Comparison of ENCODE assay signal across 18 cellular contexts in the genomic region with DNA sequence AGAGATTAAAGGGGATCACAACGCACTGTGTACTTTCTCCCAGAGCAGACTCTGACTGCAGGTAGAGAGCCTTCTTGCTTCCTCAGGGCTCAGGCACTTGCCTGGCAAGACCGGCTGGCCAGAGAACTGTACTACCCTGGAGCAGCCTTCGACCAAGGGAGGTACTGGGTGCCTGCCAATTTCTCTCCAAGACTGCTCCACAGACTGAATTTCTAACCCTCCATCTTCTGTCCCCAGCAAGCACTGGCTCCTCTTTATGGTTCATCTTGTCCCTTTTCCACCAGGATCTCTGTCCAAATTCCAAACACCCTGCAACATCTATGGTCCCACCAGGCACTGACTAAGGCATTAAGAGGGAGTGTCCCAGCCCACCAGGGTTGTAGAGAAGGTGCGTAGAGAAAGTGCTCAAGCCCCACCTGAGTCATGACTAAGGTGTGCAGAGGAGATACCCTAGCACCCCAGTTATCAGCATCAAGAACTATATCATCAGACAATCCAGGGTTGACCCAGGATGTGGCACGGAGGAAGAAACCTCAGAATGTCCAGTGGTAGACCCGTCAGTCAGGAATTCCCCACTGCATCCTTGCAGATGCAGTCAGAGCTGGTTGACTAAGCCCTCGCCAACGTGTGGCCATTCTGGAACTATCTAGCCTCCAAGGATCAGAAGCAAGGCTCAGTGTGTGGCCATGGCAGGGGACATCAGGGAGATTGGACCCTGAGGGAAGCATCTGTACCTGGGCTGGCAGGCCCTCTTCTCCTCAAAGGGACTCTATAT.
A peak's percentile ranks its signal among the peaks of the same experiment; 100 is the strongest.
DNase-seq lines count a peak whose midpoint lies in the region; ATAC-seq and TF ChIP-seq lines count a peak whose summit lies in the region.
"Had no signal": no experiment of that assay in that cellular context is flagged by ENCODE, and none has a peak within 500 bp of the region (broad histone marks: within the 10 kb centered on the region; RNA-seq: fewer than 3 reads in every experiment).

No MANE protein-coding gene starts in this region.

- TF ChIP-seq CTCF in right atrium auricular region (IDR thresholded peaks at IDR 0.05), result no peak
- TF ChIP-seq CTCF in left ventricle myocardium inferior (IDR thresholded peaks at IDR 0.05; ENCODE audit: borderline replicate concordance), result no peak

- H3K4me3 ChIP-seq in right atrium auricular region (no peak overlapping the region), left ventricle myocardium inferior (no peak overlapping the region)
- H3K4me3 ChIP-seq: spleen had no signal

- no peaks in the 10 kb centered on the region for H3K27me3 ChIP-seq in right atrium auricular region
- no peaks in the 10 kb centered on the region for H3K27me3 ChIP-seq in left ventricle myocardium inferior (ENCODE audit: low read depth)
- H3K27me3 ChIP-seq: spleen had no signal

- H3K27ac ChIP-seq in right atrium auricular region, result no peak overlapping the region
- H3K27ac ChIP-seq in left ventricle myocardium inferior (replicated peaks), result no peak overlapping the region
- H3K27ac ChIP-seq: HL-60, spleen had no signal

- peaks cover 59% of the 10 kb centered on the region for H3K36me3 ChIP-seq in right atrium auricular region
- H3K36me3 ChIP-seq in left ventricle myocardium inferior, result peaks cover 74% of the 10 kb centered on the region

- ATAC-seq in GM19467 (IDR thresholded peaks at IDR 0.05; ENCODE audit: unreplicated experiment), result no peak
- ATAC-seq in GM21825 (IDR thresholded peaks at IDR 0.05; ENCODE audit: unreplicated experiment), result no peak
- ATAC-seq: esophagus mucosa, Right ventricle myocardium inferior had no signal

- H3K4me1 ChIP-seq in right atrium auricular region (peaks cover 0 to 38% of the 10 kb centered on the region in 2 donors), left ventricle myocardium inferior (peaks cover 35% of the 10 kb centered on the region)
- H3K4me1 ChIP-seq: spleen had no signal

- DNase-seq in right atrium auricular region (ENCODE audit: low spot score) (peak; percentile 38), left ventricle myocardium inferior (no peak), cerebellar cortex (ENCODE audit: low spot score) (peak; percentile 89), midbrain (lab: John Stamatoyannopoulos, UW) (peak; percentile 20), AML-193 (lab: John Stamatoyannopoulos, UW) (no peak), epidermal melanocyte (ENCODE audit: insufficient read length, low spot score) (no peak)
- DNase-seq: activated CD4-positive, alpha-beta T cell treated with anti-CD3 and anti-CD28 coated beads, Interleukin-2, amount 50 U/mL, for 48 hours; central memory CD4-positive, alpha-beta T cell; DMS153; Kasumi-1; NCI-H187; NCI-H748 treated with DMSO at 0.1 percent for 48 hours had no signal

- intact Hi-C loops in left ventricle myocardium inferior (cut with micrococcal nuclease), result no loop called here

- H3K9me3 ChIP-seq in right atrium auricular region (no peaks in the 10 kb centered on the region), left ventricle myocardium inferior (replicated peaks) (no peaks in the 10 kb centered on the region)
- H3K9me3 ChIP-seq: spleen had no signal

Comparison
In these comparisons a context has a peak if more than half of its experiments do, and no peak if none do; other contexts are left out.
1. DNase-seq: peak in right atrium auricular region (single experiment), cerebellar cortex (single experiment) and midbrain (single experiment); none in left ventricle myocardium inferior (single experiment), AML-193 (0 of 2) and epidermal melanocyte (single experiment).